ENCODE assay signal across 10 cellular contexts in genomic region chr3:31219131-31219843, GRCh38.
DNase-seq lines count a peak whose midpoint lies in the region; ATAC-seq and TF ChIP-seq lines count a peak whose summit lies in the region.
"Had no signal": no experiment of that assay in that cellular context is flagged by ENCODE, and none has a peak within 500 bp of the region (broad histone marks: within the 10 kb centered on the region; RNA-seq: fewer than 3 reads in every experiment).

No MANE protein-coding gene starts in this region.

- H3K36me3 Mint-ChIP-seq in activated naive CD8-positive, alpha-beta T cell treated with anti-CD3 and anti-CD28 coated beads, Interleukin-2, amount 50 U/mL, for 24 hours (ENCODE audit: low read depth): no peaks in the 10 kb centered on the region

- no peaks in the 10 kb centered on the region for H3K9me3 ChIP-seq in DND-41 (ENCODE audit: insufficient read depth, low read length, severe bottlenecking)
- H3K9me3 ChIP-seq: pancreas had no signal

- ATAC-seq in DND-41 (ENCODE audit: insufficient read depth, low read depth): peak; percentile 78
- ATAC-seq in HG03342 (IDR thresholded peaks at IDR 0.05; ENCODE audit: unreplicated experiment): peak; percentile 59
- ATAC-seq in activated naive CD8-positive, alpha-beta T cell treated with anti-CD3 and anti-CD28 coated beads, Interleukin-2, amount 50 U/mL, for 24 hours: no peak

- peak overlapping the region; percentile 64 for H3K27ac Mint-ChIP-seq in activated naive CD8-positive, alpha-beta T cell treated with anti-CD3 and anti-CD28 coated beads, Interleukin-2, amount 50 U/mL, for 24 hours

- peaks cover 2% of the 10 kb centered on the region; the same call in 1 of the 2 replicates for H3K79me2 ChIP-seq in DND-41 (ENCODE audit: insufficient read depth, low read length)

- H3K4me1 ChIP-seq in DND-41 (ENCODE audit: insufficient read depth, low read length): peaks cover 78% of the 10 kb centered on the region
- H3K4me1 ChIP-seq: pancreas had no signal

- H3K4me3 Mint-ChIP-seq in activated naive CD8-positive, alpha-beta T cell treated with anti-CD3 and anti-CD28 coated beads, Interleukin-2, amount 50 U/mL, for 24 hours: no peak overlapping the region

- H3K4me2 ChIP-seq in DND-41 (ENCODE audit: insufficient read depth, low read length): peak overlapping the region; percentile 41

- no peak overlapping the region for H3K4me3 ChIP-seq in DND-41 (ENCODE audit: low read depth in 1 of 2, low read length in 2 of 2)
- H3K4me3 ChIP-seq: pancreas had no signal

- H3K27me3 ChIP-seq in DND-41 (ENCODE audit: insufficient read depth, low read length, poor library complexity): no peaks in the 10 kb centered on the region
- H3K27me3 ChIP-seq: pancreas had no signal

- no peaks in the 10 kb centered on the region for H3K9me3 Mint-ChIP-seq in activated naive CD8-positive, alpha-beta T cell treated with anti-CD3 and anti-CD28 coated beads, Interleukin-2, amount 50 U/mL, for 24 hours

- H3K9ac ChIP-seq in DND-41 (ENCODE audit: low read depth, low read length): peak overlapping the region; percentile 50

- H3K27ac ChIP-seq in DND-41 (ENCODE audit: low read length): peak overlapping the region; percentile 87
- H3K27ac ChIP-seq: pancreas had no signal

- no peak for TF ChIP-seq POLR2A in erythroblast (IDR thresholded peaks at IDR 0.05; ENCODE audit: low read length)

- no peak overlapping the region for H2AFZ ChIP-seq in DND-41 (ENCODE audit: low read depth, low read length)

- no peaks in the 10 kb centered on the region for H4K20me1 ChIP-seq in DND-41 (ENCODE audit: insufficient read depth, low read length)

- H3K4me1 Mint-ChIP-seq in activated naive CD8-positive, alpha-beta T cell treated with anti-CD3 and anti-CD28 coated beads, Interleukin-2, amount 50 U/mL, for 24 hours: peaks cover 78% of the 10 kb centered on the region

- H3K36me3 ChIP-seq in DND-41 (ENCODE audit: insufficient read depth, low read length): no peaks in the 10 kb centered on the region
- H3K36me3 ChIP-seq: pancreas had no signal

- DNase-seq in DND-41: peak; percentile 60
- DNase-seq in GM20000 (ENCODE audit: low spot score): peak; percentile 44
- DNase-seq in activated naive CD8-positive, alpha-beta T cell treated with anti-CD3 and anti-CD28 coated beads, Interleukin-2, amount 50 U/mL, for 24 hours: no peak
- DNase-seq in central memory CD4-positive, alpha-beta T cell: no peak
- no peak for DNase-seq in erythroblast (lab: John Stamatoyannopoulos, UW)
- DNase-seq in activated CD4-positive, CD25-positive, alpha-beta regulatory T cell (lab: John Stamatoyannopoulos, UW): no peak
- DNase-seq in NCI-H69 (lab: John Stamatoyannopoulos, UW): no peak
- DNase-seq: NCI-H1694, pancreas had no signal

- H3K27me3 Mint-ChIP-seq in activated naive CD8-positive, alpha-beta T cell treated with anti-CD3 and anti-CD28 coated beads, Interleukin-2, amount 50 U/mL, for 24 hours: no peaks in the 10 kb centered on the region

- TF ChIP-seq CTCF in DND-41 (IDR thresholded peaks at IDR 0.05; ENCODE audit: borderline replicate concordance, extremely low read depth, low read length, poor library complexity, severe bottlenecking) (no peak), GM20000 (IDR thresholded peaks at IDR 0.05; ENCODE audit: extremely low read depth, missing control alignments) (no peak)

Comparison
In these comparisons a context has a peak if more than half of its experiments do, and no peak if none do; other contexts are left out.
1. DNase-seq: peak in DND-41 (single experiment) and GM20000 (single experiment); none in activated naive CD8-positive, alpha-beta T cell treated with anti-CD3 and anti-CD28 coated beads, Interleukin-2, amount 50 U/mL, for 24 hours (single experiment), central memory CD4-positive, alpha-beta T cell (single experiment), erythroblast (0 of 2), activated CD4-positive, CD25-positive, alpha-beta regulatory T cell (0 of 4) and NCI-H69 (single experiment).